19 cellular contexts compared by ENCODE assay signal in the genomic region with DNA sequence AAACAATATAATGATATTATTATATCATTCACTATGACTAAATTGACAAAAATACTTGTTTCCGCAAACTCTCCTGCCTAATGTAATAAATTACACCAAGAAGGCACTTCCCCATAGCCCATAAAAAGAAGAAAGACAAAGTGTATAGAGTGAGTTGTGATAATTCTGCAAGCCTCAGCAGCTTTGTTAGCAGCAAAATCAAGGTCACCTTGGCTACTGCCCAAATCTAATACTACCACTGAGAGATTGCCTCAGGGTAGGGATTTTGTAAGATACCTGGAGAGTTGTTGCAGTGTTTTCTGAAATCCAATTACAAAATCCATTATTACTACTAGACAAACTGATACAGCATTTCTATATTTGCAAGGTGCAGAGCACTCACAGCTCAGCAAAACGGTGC.
DNase-seq lines count a peak whose midpoint lies in the region; ATAC-seq, FAIRE-seq and TF ChIP-seq lines count a peak whose summit lies in the region.
"Had no signal": no experiment of that assay in that cellular context is flagged by ENCODE, and none has a peak within 500 bp of the region (broad histone marks: within the 10 kb centered on the region; RNA-seq: fewer than 3 reads in every experiment).

No MANE protein-coding gene starts in this region.

- peaks cover 5% of the 10 kb centered on the region for H3K4me1 Mint-ChIP-seq in MCF 10A (ENCODE audit: insufficient read depth, unreplicated experiment)
- H3K4me1 Mint-ChIP-seq: IgD-negative memory B cell had no signal

- CTCF ChIA-PET in MCF 10A (lab: Yijun Ruan, JAX): interaction anchor here (0.6 to 1.2 kb wide), 3 partner anchors 9 to 93 kb away, joined by 3 read pairs; no protein-coding TSS in a partner anchor
- CTCF ChIA-PET in mammary epithelial cell (lab: Charles Lee; ENCODE audit: low non-redundant PET): no interaction called here

- H2AFZ ChIP-seq in mammary epithelial cell (ENCODE audit: low read depth, low read length): no peak overlapping the region

- H3K36me3 ChIP-seq in mammary epithelial cell (ENCODE audit: insufficient read depth, low read length): no peaks in the 10 kb centered on the region

- H3K9me3 Mint-ChIP-seq in MCF 10A (ENCODE audit: unreplicated experiment): no peaks in the 10 kb centered on the region

- no peaks in the 10 kb centered on the region for H3K27me3 Mint-ChIP-seq in MCF 10A (ENCODE audit: insufficient read depth, unreplicated experiment)

- peak; percentile 85 for FAIRE-seq in islet of Langerhans (lab: Jason Lieb, UNC)
- FAIRE-seq: A549, GM12891, GM18507, H54 had no signal

- no peaks in the 10 kb centered on the region for H3K79me2 ChIP-seq in mammary epithelial cell (ENCODE audit: insufficient read depth, low read length)

- no TSS peak for BruUV-seq in MCF 10A (replicated peaks; lab: Mats Ljungman, UMichigan)
- no TSS peak for BruUV-seq in mammary epithelial cell (replicated peaks; lab: Mats Ljungman, UMichigan)

- no peak for ATAC-seq in HG03457 (IDR thresholded peaks at IDR 0.05; ENCODE audit: unreplicated experiment)
- no peak for ATAC-seq in GM21529 (IDR thresholded peaks at IDR 0.05; ENCODE audit: unreplicated experiment)
- ATAC-seq: A549, PC-3 had no signal

- no peak overlapping the region for H3K4me3 ChIP-seq in mammary epithelial cell (replicated peaks in 1 of 3; ENCODE audit: insufficient read depth in 1 of 3, low read depth in 2 of 3, low read length in 3 of 3)
- H3K4me3 ChIP-seq: A549 had no signal

- intact Hi-C loops in MCF 10A (cut with micrococcal nuclease) (no loop called here), mammary epithelial cell (cut with micrococcal nuclease) (no loop called here)

- POLR2A ChIA-PET in MCF 10A (lab: Yijun Ruan, JAX): interaction anchor here (0.6 to 1.7 kb wide), 5 partner anchors 9 to 264 kb away, joined by 3 to 4 read pairs (median 3); no protein-coding TSS in a partner anchor

- no peak overlapping the region for H3K4me2 ChIP-seq in mammary epithelial cell (ENCODE audit: insufficient read depth, low read depth, low read length)
- H3K4me2 ChIP-seq: A549 had no signal

- DNase-seq in MCF 10A (ENCODE audit: unreplicated experiment) (peak; percentile 40), mammary epithelial cell (no peak), NCI-H1105 treated with DMSO at 0.1 percent for 48 hours (lab: John Stamatoyannopoulos, UW) (peak; percentile 85), NCI-H69 (lab: John Stamatoyannopoulos, UW) (peak; percentile 98), dermis blood vessel endothelial cell (no peak)
- DNase-seq: C1 segment of cervical spinal cord, GF-D8, MV-4-11, NCI-H187, NCI-H510A treated with DMSO at 0.1 percent for 48 hours, PC-3 had no signal

- no peak overlapping the region for H3K27ac Mint-ChIP-seq in MCF 10A (ENCODE audit: low read depth, unreplicated experiment)
- H3K27ac Mint-ChIP-seq: IgD-negative memory B cell had no signal

- H3K27ac ChIP-seq in mammary epithelial cell (ENCODE audit: insufficient read depth, low read depth, low read length): no peak overlapping the region
- H3K27ac ChIP-seq: A549 had no signal

- H3K36me3 Mint-ChIP-seq in MCF 10A (ENCODE audit: insufficient read depth, unreplicated experiment): no peaks in the 10 kb centered on the region
- H3K36me3 Mint-ChIP-seq: IgD-negative memory B cell had no signal

- dilution Hi-C loops in mammary epithelial cell (cut with HindIII; ENCODE audit: low sequenced_read_pairs): loop anchor here (25.0 kb wide), 1 partner anchor 213 kb away; no protein-coding TSS in a partner anchor

- H3K27me3 ChIP-seq in mammary epithelial cell (ENCODE audit: insufficient read depth, low read length): no peaks in the 10 kb centered on the region

- H3K4me1 ChIP-seq in mammary epithelial cell (ENCODE audit: insufficient read depth, low read length): no peaks in the 10 kb centered on the region
- H3K4me1 ChIP-seq: A549 had no signal

- WGBS in mammary epithelial cell (ENCODE audit: low coverage, missing lambda C conversion rate): 82% methylated on average over 2 of the region's 2 CpGs

- no peak overlapping the region for H3K9ac ChIP-seq in mammary epithelial cell (ENCODE audit: insufficient read depth, low read length)

- H3K9me3 ChIP-seq in mammary epithelial cell (replicated peaks; ENCODE audit: insufficient read depth, low read length): no peaks in the 10 kb centered on the region
- H3K9me3 ChIP-seq: A549 had no signal

- TF ChIP-seq CTCF in MCF 10A (IDR thresholded peaks at IDR 0.05; ENCODE audit: unreplicated experiment): no peak
- TF ChIP-seq CTCF in mammary epithelial cell (conservative IDR thresholded peaks at IDR 0.05 in 1 of 2, IDR thresholded peaks at IDR 0.05 in 1 of 2; ENCODE audit: extremely low read depth in 1 of 2, insufficient read depth in 1 of 2, low read depth in 1 of 2, low read length in 2 of 2): no peak

- H4K20me1 ChIP-seq in mammary epithelial cell (ENCODE audit: insufficient read depth, low read length): no peaks in the 10 kb centered on the region

- in situ Hi-C loops in mammary epithelial cell (cut with MboI; ENCODE audit: low sequenced_read_pairs in 2 of 2): no loop called here

- H3K4me3 Mint-ChIP-seq in MCF 10A (ENCODE audit: unreplicated experiment): no peak overlapping the region
- H3K4me3 Mint-ChIP-seq: IgD-negative memory B cell had no signal

Comparison
In these comparisons a context has a peak if more than half of its experiments do, and no peak if none do; other contexts are left out.
1. DNase-seq: peak in MCF 10A (single experiment), NCI-H1105 treated with DMSO at 0.1 percent for 48 hours (single experiment) and NCI-H69 (single experiment); none in mammary epithelial cell (single experiment) and dermis blood vessel endothelial cell (single experiment).